ENCODE assay signal across 32 cellular contexts in the genomic region with DNA sequence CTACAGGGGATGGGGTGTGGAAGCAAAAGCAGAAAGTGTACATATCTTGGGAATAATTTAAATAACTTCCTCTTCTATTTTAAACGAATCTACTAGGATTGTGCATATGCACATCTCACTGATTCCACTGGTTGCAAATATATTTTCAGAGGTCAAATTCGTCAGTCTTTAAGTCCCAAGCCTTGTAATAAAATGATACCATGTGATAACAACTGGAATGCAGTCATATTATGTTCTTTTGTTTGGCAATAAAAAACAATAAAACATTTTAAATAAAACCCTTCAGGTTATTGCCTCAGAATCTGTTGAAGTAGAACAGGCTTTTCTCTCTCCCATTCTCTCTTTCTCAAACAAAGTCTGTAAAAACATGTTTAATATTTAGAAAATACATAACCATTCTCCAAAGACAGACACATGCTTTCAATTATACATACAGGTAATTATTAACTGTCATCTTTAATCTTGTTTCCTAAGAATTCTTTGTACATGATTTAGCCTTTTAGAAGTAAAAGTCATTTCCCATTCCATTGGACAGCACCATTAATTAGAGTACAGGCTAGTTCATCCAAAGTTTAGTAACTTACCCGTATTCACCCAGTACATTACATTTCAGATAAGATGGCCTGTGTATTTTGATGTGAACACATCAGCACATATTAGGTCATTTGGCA.
"Had no signal": no experiment of that assay in that cellular context is flagged by ENCODE, and none has a peak within 500 bp of the region (broad histone marks: within the 10 kb centered on the region; RNA-seq: fewer than 3 reads in every experiment).

No MANE protein-coding gene starts in this region.

- H3K27ac ChIP-seq: breast epithelium, cardiac muscle cell, colonic mucosa, epithelial cell of prostate, esophagus squamous epithelium, heart left ventricle had no signal

- H3K4me3 Mint-ChIP-seq: activated CD4-positive, alpha-beta memory T cell treated with anti-CD3 and anti-CD28 coated beads, Interleukin-2, amount 10 ng/mL, durations not matched to agents 7 days and 5 days; activated CD4-positive, alpha-beta T cell treated with anti-CD3 and anti-CD28 coated beads, Interleukin-2, amount 10 ng/mL, durations not matched to agents 7 days and 5 days; activated naive CD4-positive, alpha-beta T cell treated with anti-CD3 and anti-CD28 coated beads, Interleukin-2, amount 10 ng/mL, durations not matched to agents 7 days and 5 days; activated T-cell treated with anti-CD3 and anti-CD28 coated beads, Interleukin-2, amount 50 U/mL, for 24 hours; activated T-cell treated with anti-CD3 and anti-CD28 coated beads, Interleukin-2, amount 50 U/mL, for 72 hours; brain; T-helper 17 cell; T-helper 2 cell treated with Interferon-gamma antibody and Interleukin-4, amounts not matched to agents 5 μg/mL and 100 μg/mL, for 36 hours; WTC11 had no signal

- H3K4me1 ChIP-seq: breast epithelium, colonic mucosa, esophagus squamous epithelium had no signal

- H3K36me3 ChIP-seq: breast epithelium, colonic mucosa had no signal

- H3K27ac Mint-ChIP-seq: activated CD4-positive, alpha-beta memory T cell treated with anti-CD3 and anti-CD28 coated beads, Interleukin-2, amount 10 ng/mL, durations not matched to agents 7 days and 5 days; activated CD4-positive, alpha-beta T cell treated with anti-CD3 and anti-CD28 coated beads, Interleukin-2, amount 10 ng/mL, durations not matched to agents 7 days and 5 days; activated naive CD4-positive, alpha-beta T cell treated with anti-CD3 and anti-CD28 coated beads, Interleukin-2, amount 10 ng/mL, durations not matched to agents 7 days and 5 days; activated naive CD4-positive, alpha-beta T cell treated with anti-CD3 and anti-CD28 coated beads, Interleukin-2, amount 50 U/mL, for 72 hours; activated T-cell treated with anti-CD3 and anti-CD28 coated beads, Interleukin-2, amount 50 U/mL, for 24 hours; activated T-cell treated with anti-CD3 and anti-CD28 coated beads, Interleukin-2, amount 50 U/mL, for 72 hours; brain; T-helper 17 cell; T-helper 2 cell treated with Interferon-gamma antibody and Interleukin-4, amounts not matched to agents 5 μg/mL and 100 μg/mL, for 36 hours; WTC11 had no signal

- H3K36me3 Mint-ChIP-seq: activated naive CD4-positive, alpha-beta T cell treated with anti-CD3 and anti-CD28 coated beads, Interleukin-2, amount 10 ng/mL, durations not matched to agents 7 days and 5 days; activated naive CD4-positive, alpha-beta T cell treated with anti-CD3 and anti-CD28 coated beads, Interleukin-2, amount 50 U/mL, for 72 hours; WTC11 had no signal

- DNase-seq: activated CD4-positive, alpha-beta memory T cell treated with anti-CD3 and anti-CD28 coated beads, Interleukin-2, amount 10 ng/mL, durations not matched to agents 7 days and 5 days; activated CD4-positive, alpha-beta T cell treated with anti-CD3 and anti-CD28 coated beads for 1 hour; activated CD4-positive, alpha-beta T cell treated with anti-CD3 and anti-CD28 coated beads for 4 hours; activated CD4-positive, alpha-beta T cell treated with anti-CD3 and anti-CD28 coated beads, Interleukin-2, amount 10 ng/mL, durations not matched to agents 7 days and 5 days; activated CD4-positive, alpha-beta T cell treated with anti-CD3 and anti-CD28 coated beads, Interleukin-2, amount 50 U/mL, for 4 hours; activated CD8-positive, alpha-beta memory T cell treated with anti-CD3 and anti-CD28 coated beads, Interleukin-2, amount 50 U/mL, for 48 hours; activated gamma-delta T cell; activated naive CD4-positive, alpha-beta T cell; activated naive CD4-positive, alpha-beta T cell treated with anti-CD3 and anti-CD28 coated beads, Interleukin-2, amount 10 ng/mL, durations not matched to agents 7 days and 5 days; activated T-cell treated with anti-CD3 and anti-CD28 coated beads for 4 hours; activated T-cell treated with anti-CD3 and anti-CD28 coated beads, Interleukin-2, amount 50 U/mL, for 24 hours; activated T-cell treated with anti-CD3 and anti-CD28 coated beads, Interleukin-2, amount 50 U/mL, for 72 hours; amniotic stem cell; anterior cingulate cortex; central memory CD4-positive, alpha-beta T cell; cerebellar nuclear complex; colonic mucosa; effector CD8-positive, alpha-beta T cell; esophagus squamous epithelium; foreskin fibroblast; glutamatergic neuron; heart left ventricle; T-helper 1 cell; T-helper 17 cell; T1000 had no signal

- H3K27me3 ChIP-seq: breast epithelium, cardiac muscle cell, colonic mucosa, esophagus squamous epithelium, heart left ventricle had no signal

- H3K27me3 Mint-ChIP-seq: activated CD4-positive, alpha-beta memory T cell treated with anti-CD3 and anti-CD28 coated beads, Interleukin-2, amount 10 ng/mL, durations not matched to agents 7 days and 5 days; activated CD4-positive, alpha-beta T cell treated with anti-CD3 and anti-CD28 coated beads, Interleukin-2, amount 10 ng/mL, durations not matched to agents 7 days and 5 days; activated naive CD4-positive, alpha-beta T cell treated with anti-CD3 and anti-CD28 coated beads, Interleukin-2, amount 10 ng/mL, durations not matched to agents 7 days and 5 days; activated T-cell treated with anti-CD3 and anti-CD28 coated beads, Interleukin-2, amount 50 U/mL, for 24 hours; brain; T-helper 17 cell had no signal

- H3K4me1 Mint-ChIP-seq: activated CD4-positive, alpha-beta memory T cell treated with anti-CD3 and anti-CD28 coated beads, Interleukin-2, amount 10 ng/mL, durations not matched to agents 7 days and 5 days; activated CD4-positive, alpha-beta T cell treated with anti-CD3 and anti-CD28 coated beads, Interleukin-2, amount 10 ng/mL, durations not matched to agents 7 days and 5 days; activated naive CD4-positive, alpha-beta T cell treated with anti-CD3 and anti-CD28 coated beads, Interleukin-2, amount 10 ng/mL, durations not matched to agents 7 days and 5 days; brain; T-helper 17 cell had no signal

- H3K9me3 ChIP-seq: breast epithelium, colonic mucosa, esophagus squamous epithelium, heart left ventricle had no signal

- H3K9me3 Mint-ChIP-seq: activated CD4-positive, alpha-beta T cell treated with anti-CD3 and anti-CD28 coated beads, Interleukin-2, amount 10 ng/mL, durations not matched to agents 7 days and 5 days; activated naive CD4-positive, alpha-beta T cell treated with anti-CD3 and anti-CD28 coated beads, Interleukin-2, amount 10 ng/mL, durations not matched to agents 7 days and 5 days; brain; WTC11 had no signal

- ATAC-seq: activated naive CD4-positive, alpha-beta T cell treated with anti-CD3 and anti-CD28 coated beads, Interleukin-2, amount 50 U/mL, for 72 hours; activated T-cell treated with anti-CD3 and anti-CD28 coated beads, Interleukin-2, amount 50 U/mL, for 72 hours; heart left ventricle; T-helper 17 cell; WTC11 had no signal

- H3K4me3 ChIP-seq: breast epithelium, cardiac muscle cell, colonic mucosa, esophagus squamous epithelium, heart left ventricle had no signal
